ENCODE assay signal across 22 cellular contexts in the genomic region with DNA sequence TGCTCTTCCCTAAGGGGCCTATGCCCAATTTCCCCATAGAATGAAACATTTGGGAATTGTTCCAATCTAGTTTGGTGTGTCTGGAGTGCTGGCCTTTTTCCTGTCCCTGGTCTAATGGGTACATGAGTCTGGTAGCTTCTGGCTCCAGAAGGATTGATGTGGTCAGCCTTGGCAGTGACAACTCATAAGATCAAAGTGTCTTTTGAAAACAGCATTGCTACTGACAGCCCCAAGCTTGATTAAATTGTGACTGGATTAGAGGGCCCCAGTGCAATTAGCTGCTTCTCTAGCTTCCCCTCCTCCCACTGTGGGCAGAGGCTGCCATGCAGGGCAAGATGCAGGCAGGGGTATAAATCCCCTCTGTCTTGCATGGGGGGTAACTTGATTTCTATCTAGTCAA.
"Had no signal": no experiment of that assay in that cellular context is flagged by ENCODE, and none has a peak within 500 bp of the region (broad histone marks: within the 10 kb centered on the region; RNA-seq: fewer than 3 reads in every experiment).

No MANE protein-coding gene starts in this region.

- DNase-seq: KBM-7, MV-4-11, NCI-H1048, NCI-H1105, NCI-H1417, NCI-H1436 treated with DMSO at 0.1 percent for 48 hours, NCI-H1694, NCI-H187 treated with DMSO at 0.1 percent for 48 hours, NCI-H2029 treated with DMSO at 0.1 percent for 48 hours, NCI-H2171 treated with DMSO at 0.1 percent for 48 hours, NCI-H345, NCI-H446 treated with DMSO at 0.1 percent for 48 hours, NCI-H510A treated with DMSO at 0.1 percent for 48 hours, NCI-H526, PC-3, Peyer's patch, Right ventricle myocardium superior, RPMI8226, SIG-M5, T-cell had no signal

- H3K27ac ChIP-seq: Peyer's patch, SJSA1, SK-N-MC had no signal

- H3K4me3 ChIP-seq: Peyer's patch, SJSA1, SK-N-MC had no signal

- H3K4me1 ChIP-seq: Peyer's patch, SJSA1 had no signal

- H3K36me3 ChIP-seq: Peyer's patch, SJSA1 had no signal

- ATAC-seq: PC-3, T-cell had no signal

- H3K9me3 ChIP-seq: Peyer's patch, SJSA1 had no signal

- H3K27me3 ChIP-seq: Peyer's patch, SJSA1 had no signal
